Comparison of ENCODE assay signal across 8 cellular contexts in the genomic region with DNA sequence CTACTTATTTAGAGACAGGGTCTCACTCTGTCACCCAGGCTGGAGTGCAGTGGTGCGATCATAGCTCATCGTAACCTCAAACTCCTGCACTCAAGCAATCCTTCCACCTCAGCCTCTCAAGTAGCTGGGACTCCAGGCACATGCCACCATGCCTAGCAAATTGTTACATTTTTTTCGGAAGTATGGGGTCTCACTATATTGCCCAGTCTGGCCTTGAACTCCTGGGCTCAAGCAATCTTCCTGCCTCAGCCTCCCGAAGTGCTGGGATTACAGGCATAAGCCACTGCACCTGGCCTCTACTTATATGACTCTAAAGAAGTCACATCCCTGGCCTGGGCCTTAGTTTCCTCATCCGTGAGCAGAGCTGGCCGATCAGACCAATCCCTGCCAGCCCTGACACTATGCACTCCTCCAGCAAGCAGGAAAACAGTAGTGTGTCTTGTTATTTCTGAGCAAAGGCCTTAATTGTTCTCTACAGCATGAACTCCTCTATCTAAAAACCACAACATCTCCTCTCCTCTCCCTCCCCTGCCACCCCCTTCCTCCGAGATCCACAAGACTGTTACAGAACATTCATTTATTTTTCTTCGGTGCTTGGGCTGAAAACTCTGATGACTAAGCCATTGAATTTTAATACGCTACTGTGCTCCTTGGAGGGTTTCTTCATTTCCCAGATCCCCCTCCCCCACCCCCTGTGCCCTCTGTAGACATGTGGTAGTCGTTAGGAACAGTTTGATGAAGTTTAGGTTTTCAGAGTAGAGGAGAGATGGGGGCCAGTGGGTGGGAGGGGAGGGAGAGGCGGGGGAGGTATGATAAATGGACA.
DNase-seq lines count a peak whose midpoint lies in the region; ATAC-seq and TF ChIP-seq lines count a peak whose summit lies in the region.

No MANE protein-coding gene starts in this region.

- H3K4me3 ChIP-seq in BJ (ENCODE audit: low read depth, low read length) (no peak overlapping the region), coronary artery (peak overlapping the region; percentile 0)

- CTCF ChIA-PET in BJ (lab: Yijun Ruan, JAX): no interaction called here

- H3K36me3 Mint-ChIP-seq in nephron progenitor cell (ENCODE audit: low read depth): no peaks in the 10 kb centered on the region

- POLR2A ChIA-PET in BJ (lab: Charles Lee): no interaction called here

- H3K36me3 ChIP-seq in BJ (ENCODE audit: control insufficient read depth, insufficient read depth, low read length): no peaks in the 10 kb centered on the region

- H3K27me3 ChIP-seq in BJ (ENCODE audit: control insufficient read depth, insufficient read depth, low read length): no peaks in the 10 kb centered on the region; the same call in 1 of the 2 replicates

- H3K27me3 Mint-ChIP-seq in nephron progenitor cell (ENCODE audit: low read depth, poor library complexity): peaks cover 35% of the 10 kb centered on the region

- DNase-seq in BJ (ENCODE audit: low read depth): peak; percentile 80
- peak; percentile 26 for DNase-seq in NCI-H446 treated with DMSO at 0.1 percent for 48 hours (lab: John Stamatoyannopoulos, UW)
- no peak for DNase-seq in coronary artery (ENCODE audit: low spot score)
- peak; percentile 19 for DNase-seq in nephron progenitor cell
- no peak for DNase-seq in NCI-H1417 (lab: John Stamatoyannopoulos, UW)
- DNase-seq in GM19238 (ENCODE audit: insufficient read length, low spot score): no peak
- DNase-seq in DMS153 (lab: John Stamatoyannopoulos, UW): no peak

- H3K27ac Mint-ChIP-seq in nephron progenitor cell: peak overlapping the region; percentile 97

- TF ChIP-seq CTCF in BJ (IDR thresholded peaks at IDR 0.05; ENCODE audit: insufficient read depth, low read depth, low read length): no peak
- TF ChIP-seq CTCF in coronary artery (IDR thresholded peaks at IDR 0.05): no peak
- TF ChIP-seq CTCF in nephron progenitor cell (IDR thresholded peaks at IDR 0.05): no peak

- no peak for ATAC-seq in HG03520 (IDR thresholded peaks at IDR 0.05; ENCODE audit: unreplicated experiment)

- H3K4me3 Mint-ChIP-seq in nephron progenitor cell: peak overlapping the region; percentile 22

- H3K27ac ChIP-seq in coronary artery: peak overlapping the region; percentile 27 to 68

- H3K9me3 Mint-ChIP-seq in nephron progenitor cell: no peaks in the 10 kb centered on the region

- H3K4me1 Mint-ChIP-seq in nephron progenitor cell: peaks cover 70% of the 10 kb centered on the region

Comparison
In these comparisons a context has a peak if more than half of its experiments do, and no peak if none do; other contexts are left out.
1. DNase-seq: peak in BJ (single experiment), NCI-H446 treated with DMSO at 0.1 percent for 48 hours (single experiment) and nephron progenitor cell (single experiment); none in coronary artery (single experiment), NCI-H1417 (0 of 3), GM19238 (single experiment) and DMS153 (single experiment).